22 cellular contexts compared by ENCODE assay signal in the genomic region with DNA sequence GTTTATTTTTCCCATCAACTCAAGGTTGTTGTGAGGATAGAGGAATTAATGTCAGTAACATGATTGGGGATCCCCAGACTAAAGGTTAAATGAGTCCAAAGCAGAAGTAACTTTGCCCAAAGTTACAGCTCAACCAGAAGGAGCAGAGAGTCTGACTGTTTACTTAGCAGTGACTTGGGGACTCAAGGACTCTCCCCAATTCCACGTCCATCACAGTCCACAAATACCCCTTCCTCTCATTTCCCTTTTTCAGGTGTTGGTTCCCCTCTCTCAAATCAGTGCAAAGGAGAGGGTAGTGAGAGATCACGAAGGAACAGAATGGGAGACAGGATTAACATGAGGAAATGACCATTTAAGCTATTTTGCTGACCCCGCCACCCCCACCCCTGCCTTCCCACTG. TPM values are rescaled to one million over a fixed set of nuclear protein-coding genes. Genes with fewer than 3 reads are reported as not detected.
DNase-seq lines count a peak whose midpoint lies in the region; ATAC-seq, FAIRE-seq and TF ChIP-seq lines count a peak whose summit lies in the region.
"Had no signal": no experiment of that assay in that cellular context is flagged by ENCODE, and none has a peak within 500 bp of the region (broad histone marks: within the 10 kb centered on the region; RNA-seq: fewer than 3 reads in every experiment).

No MANE protein-coding gene starts in this region.

- no peak for DNase-seq in GM12891 (ENCODE audit: insufficient read length, low spot score)
- DNase-seq in esophagus squamous epithelium (lab: John Stamatoyannopoulos, UW), result no peak
- DNase-seq in small intestine, result no peak
- no peak for DNase-seq in hippocampal formation (lab: John Stamatoyannopoulos, UW)
- no peak for DNase-seq in HEK293T (ENCODE audit: extremely low spot score)
- DNase-seq in nucleus accumbens (lab: John Stamatoyannopoulos, UW), result no peak
- DNase-seq: BE2C; CD4-positive, CD25-positive, alpha-beta regulatory T cell; EL; GF-D8; KBM-7; MM.1S; NCI-H1048; NCI-H1417 treated with DMSO at 0.1 percent for 48 hours; NCI-H187; NCI-H446; NCI-H526; OCI-M1 had no signal

- intact Hi-C loops in esophagus squamous epithelium (cut with DNase I), result no loop called here

- peak overlapping the region; percentile 47 to 83 (median 78) for H3K27ac ChIP-seq in esophagus squamous epithelium
- peak overlapping the region; percentile 59 to 91 for H3K27ac ChIP-seq in small intestine (ENCODE audit: low read depth in 1 of 2, low read length in 1 of 2)
- H3K27ac ChIP-seq: A549 had no signal

- H3K4me3 ChIP-seq in esophagus squamous epithelium, result no peak overlapping the region
- H3K4me3 ChIP-seq in small intestine (ENCODE audit: low read depth in 1 of 2, low read length in 2 of 2), result no peak overlapping the region
- H3K4me3 ChIP-seq: A549 had no signal

- no peak for FAIRE-seq in GM12891 (lab: Jason Lieb, UNC)
- FAIRE-seq in small intestine (lab: Jason Lieb, UNC), result no peak
- FAIRE-seq: A549 had no signal

- no peak overlapping the region for H3K4me3 Mint-ChIP-seq in activated T-helper 17 cell treated with anti-CD3 and anti-CD28 coated beads, Interleukin-2, amount 50 U/mL, for 72 hours

- peaks cover 8% of the 10 kb centered on the region for H3K36me3 Mint-ChIP-seq in activated T-helper 17 cell treated with anti-CD3 and anti-CD28 coated beads, Interleukin-2, amount 50 U/mL, for 72 hours (ENCODE audit: low read depth)
- H3K36me3 Mint-ChIP-seq: CD4-positive, CD25-positive, alpha-beta regulatory T cell had no signal

- peaks cover 0 to 62% (median 30%) of the 10 kb centered on the region in 3 donors for H3K4me1 ChIP-seq in esophagus squamous epithelium
- peaks cover 0 to 6% of the 10 kb centered on the region in 2 donors for H3K4me1 ChIP-seq in small intestine (ENCODE audit: control insufficient read depth in 2 of 2, insufficient read depth in 1 of 2, low read depth in 1 of 2, low read length in 1 of 2)
- H3K4me1 ChIP-seq: A549 had no signal

- CTCF ChIA-PET in HEK293T (lab: Yijun Ruan, JAX), result interaction anchor here (1.0 to 1.7 kb wide), 2 partner anchors 13 to 52 kb away, joined by 5 to 9 read pairs; no protein-coding TSS in a partner anchor

- no peak for TF ChIP-seq CTCF in esophagus squamous epithelium (IDR thresholded peaks at IDR 0.05)

- no peaks in the 10 kb centered on the region for H3K9me3 Mint-ChIP-seq in activated T-helper 17 cell treated with anti-CD3 and anti-CD28 coated beads, Interleukin-2, amount 50 U/mL, for 72 hours
- H3K9me3 Mint-ChIP-seq: CD4-positive, CD25-positive, alpha-beta regulatory T cell had no signal

- H3K9me3 ChIP-seq in esophagus squamous epithelium, result no peaks in the 10 kb centered on the region
- no peaks in the 10 kb centered on the region for H3K9me3 ChIP-seq in small intestine (ENCODE audit: control insufficient read depth, low read depth)
- H3K9me3 ChIP-seq: A549, BE2C had no signal

- H3K4me1 Mint-ChIP-seq in activated T-helper 17 cell treated with anti-CD3 and anti-CD28 coated beads, Interleukin-2, amount 50 U/mL, for 72 hours, result peaks cover 34% of the 10 kb centered on the region

- no peak for ATAC-seq in activated T-helper 17 cell treated with anti-CD3 and anti-CD28 coated beads, Interleukin-2, amount 50 U/mL, for 72 hours (replicated peaks)
- ATAC-seq: A549, Right ventricle myocardium inferior had no signal

- no peak for TF ChIP-seq POLR2A in GM12891 (IDR thresholded peaks at IDR 0.05; ENCODE audit: low read depth, low read length)
- TF ChIP-seq POLR2A in esophagus squamous epithelium (IDR thresholded peaks at IDR 0.05), result no peak

- POLR2A ChIA-PET in HEK293T (lab: Yijun Ruan, JAX), result interaction anchor here (1.5 to 1.6 kb wide), 2 partner anchors 8 to 12 kb away, joined by 4 read pairs; no protein-coding TSS in a partner anchor

- H3K36me3 ChIP-seq in esophagus squamous epithelium (no peaks in the 10 kb centered on the region), small intestine (ENCODE audit: control insufficient read depth in 2 of 2, insufficient read depth in 2 of 2, low read length in 2 of 2) (no peaks in the 10 kb centered on the region)
- H3K36me3 ChIP-seq: BE2C had no signal

- peak overlapping the region; percentile 86 for H3K27ac Mint-ChIP-seq in activated T-helper 17 cell treated with anti-CD3 and anti-CD28 coated beads, Interleukin-2, amount 50 U/mL, for 72 hours
- H3K27ac Mint-ChIP-seq: CD4-positive, CD25-positive, alpha-beta regulatory T cell had no signal

- WGBS in esophagus squamous epithelium, 2 donors, result 61 to 75% methylated on average over 3 of the region's 3 CpGs
- 79 to 89% (median 82%) methylated on average over 3 of the region's 3 CpGs for WGBS in small intestine, 3 donors

- no peaks in the 10 kb centered on the region for H3K27me3 ChIP-seq in esophagus squamous epithelium
- no peaks in the 10 kb centered on the region for H3K27me3 ChIP-seq in small intestine (ENCODE audit: control insufficient read depth in 2 of 2, insufficient read depth in 2 of 2, low read length in 2 of 2)
- H3K27me3 ChIP-seq: BE2C had no signal

- no peaks in the 10 kb centered on the region for H3K27me3 Mint-ChIP-seq in activated T-helper 17 cell treated with anti-CD3 and anti-CD28 coated beads, Interleukin-2, amount 50 U/mL, for 72 hours

TF ChIP-seq in GM12891, 5 proteins besides CTCF, POLR2A, EP300 and RAD21:
- TF ChIP-seq SPI1 (IDR thresholded peaks at IDR 0.05; ENCODE audit: low read depth, low read length), result peak; percentile 79
- TF ChIP-seq PAX5 (IDR thresholded peaks at IDR 0.05; ENCODE audit: insufficient read depth, low read length, severe bottlenecking), result no peak
- no peak for TF ChIP-seq POU2F2 (IDR thresholded peaks at IDR 0.05; ENCODE audit: low read depth, low read length)
- TF ChIP-seq TAF1 (IDR thresholded peaks at IDR 0.05; ENCODE audit: low read depth, low read length), result no peak
- TF ChIP-seq POLR2AphosphoS5 (IDR thresholded peaks at IDR 0.05; ENCODE audit: low read depth, low read length), result no peak
TF ChIP-seq in GM12891: peak in this region for 1.

TF ChIP-seq in HEK293T, 16 proteins besides CTCF, POLR2A, EP300 and RAD21:
- TF ChIP-seq CTBP1 (IDR thresholded peaks at IDR 0.05; ENCODE audit: borderline replicate concordance) (no peak), ARNT (IDR thresholded peaks at IDR 0.05) (no peak), NFRKB (IDR thresholded peaks at IDR 0.05) (no peak), SUZ12 (IDR thresholded peaks at IDR 0.05) (no peak), FOXA1 (IDR thresholded peaks at IDR 0.05) (no peak), ELF4 (IDR thresholded peaks at IDR 0.05) (no peak), L3MBTL2 (conservative IDR thresholded peaks at IDR 0.05) (no peak), LEF1 (IDR thresholded peaks at IDR 0.05; ENCODE audit: borderline replicate concordance) (no peak), BHLHE40 (IDR thresholded peaks at IDR 0.05; ENCODE audit: borderline replicate concordance) (no peak), ZNF384 (IDR thresholded peaks at IDR 0.05) (no peak), FOXM1 (IDR thresholded peaks at IDR 0.05; ENCODE audit: borderline replicate concordance) (no peak), HDGF (IDR thresholded peaks at IDR 0.05; ENCODE audit: borderline replicate concordance) (no peak)
- TF ChIP-seq, protein P1, sequence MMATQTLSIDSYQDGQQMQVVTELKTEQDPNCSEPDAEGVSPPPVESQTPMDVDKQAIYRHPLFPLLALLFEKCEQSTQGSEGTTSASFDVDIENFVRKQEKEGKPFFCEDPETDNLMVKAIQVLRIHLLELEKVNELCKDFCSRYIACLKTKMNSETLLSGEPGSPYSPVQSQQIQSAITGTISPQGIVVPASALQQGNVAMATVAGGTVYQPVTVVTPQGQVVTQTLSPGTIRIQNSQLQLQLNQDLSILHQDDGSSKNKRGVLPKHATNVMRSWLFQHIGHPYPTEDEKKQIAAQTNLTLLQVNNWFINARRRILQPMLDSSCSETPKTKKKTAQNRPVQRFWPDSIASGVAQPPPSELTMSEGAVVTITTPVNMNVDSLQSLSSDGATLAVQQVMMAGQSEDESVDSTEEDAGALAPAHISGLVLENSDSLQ (IDR thresholded peaks at IDR 0.05), result no peak

RNA-seq across cellular contexts. Expression of a gene that starts 4.0 kb away (rescaled TPM):
- polyA plus RNA-seq in GM12891 (2012; ENCODE audit: low read depth, missing spikeins), result 7.4 TPM
- 10 to 100 TPM; 18.4 to 39.4 TPM for total RNA-seq in activated T-helper 17 cell treated with anti-CD3 and anti-CD28 coated beads, Interleukin-2, amount 50 U/mL, for 72 hours
- 10 to 100 TPM; 25.0 to 31.4 (median 27.3) TPM for total RNA-seq in esophagus squamous epithelium
- 10 to 100 TPM; 10.3 to 17.7 (median 11.3) TPM for polyA plus RNA-seq in small intestine

RNA-seq across cellular contexts. Expression of a gene that starts 42.6 kb away (rescaled TPM):
- 1.3 TPM for polyA plus RNA-seq in GM12891 (2012; ENCODE audit: low read depth, missing spikeins)
- total RNA-seq in activated T-helper 17 cell treated with anti-CD3 and anti-CD28 coated beads, Interleukin-2, amount 50 U/mL, for 72 hours, result under 1 TPM in 1 of 2 donors, not detected in 1; 0.26 TPM
- not detected for total RNA-seq in esophagus squamous epithelium
- not detected for polyA plus RNA-seq in small intestine
- total RNA-seq: CD4-positive, CD25-positive, alpha-beta regulatory T cell; H4; Right ventricle myocardium inferior had no signal
- polyA plus RNA-seq: A549; CD4-positive, CD25-positive, alpha-beta regulatory T cell had no signal
